In genomic region chr19:38209152-38209551, GRCh38 we compare ENCODE assay signal across 14 cellular contexts. TPM values are rescaled to one million over a fixed set of nuclear protein-coding genes. Genes with fewer than 3 reads are reported as not detected.
DNase-seq lines count a peak whose midpoint lies in the region; ATAC-seq and TF ChIP-seq lines count a peak whose summit lies in the region.
"Had no signal": no experiment of that assay in that cellular context is flagged by ENCODE, and none has a peak within 500 bp of the region (broad histone marks: within the 10 kb centered on the region; RNA-seq: fewer than 3 reads in every experiment).

No MANE protein-coding gene starts in this region.

- no peak for TF ChIP-seq CTCF in lower lobe of right lung (IDR thresholded peaks at IDR 0.05)

- H3K27me3 ChIP-seq in HUES48 (ENCODE audit: control insufficient read depth, insufficient read depth, low read length) (peaks cover 5% of the 10 kb centered on the region; the same call in 1 of the 2 replicates), lower lobe of right lung (ENCODE audit: low read depth) (peaks cover 44% of the 10 kb centered on the region), stomach smooth muscle (ENCODE audit: control insufficient read depth in 1 of 2, insufficient read depth in 2 of 2, low read length in 2 of 2) (peaks cover 26 to 51% of the 10 kb centered on the region in 2 donors)

- H3K4me1 ChIP-seq in HUES48 (ENCODE audit: control insufficient read depth, insufficient read depth, low read length) (peaks cover 17% of the 10 kb centered on the region), lower lobe of right lung (peaks cover 29% of the 10 kb centered on the region), stomach smooth muscle (ENCODE audit: control insufficient read depth, insufficient read depth, low read length) (peaks cover 20% of the 10 kb centered on the region)

- H3K36me3 ChIP-seq in HUES48 (ENCODE audit: control insufficient read depth, insufficient read depth, low read length) = no peaks in the 10 kb centered on the region; the same call in 1 of the 2 replicates
- H3K36me3 ChIP-seq in lower lobe of right lung = peaks cover 30% of the 10 kb centered on the region
- peaks cover 0 to 5% of the 10 kb centered on the region in 2 donors for H3K36me3 ChIP-seq in stomach smooth muscle (ENCODE audit: control insufficient read depth in 2 of 2, insufficient read depth in 2 of 2, low read length in 2 of 2)

- intact Hi-C loops in lower lobe of right lung (cut with DNase I) = no loop called here

- H3K9me3 ChIP-seq in HUES48 (ENCODE audit: control insufficient read depth, insufficient read depth, low read length) (no peaks in the 10 kb centered on the region), lower lobe of right lung (no peaks in the 10 kb centered on the region), stomach smooth muscle (ENCODE audit: control insufficient read depth in 2 of 2, low read length in 2 of 2) (no peaks in the 10 kb centered on the region)

- peak overlapping the region; percentile 73 for H3K27ac ChIP-seq in HUES48 (ENCODE audit: low read depth, low read length)
- H3K27ac ChIP-seq in cingulate gyrus (ENCODE audit: low read depth, low read length) = peak overlapping the region; percentile 90
- H3K27ac ChIP-seq in lower lobe of right lung = peak overlapping the region; percentile 36
- no peak overlapping the region for H3K27ac ChIP-seq in stomach smooth muscle (ENCODE audit: low read length)
- H3K27ac ChIP-seq: VCaP had no signal

- no peak for ATAC-seq in lower lobe of right lung
- ATAC-seq: naive thymus-derived CD4-positive, alpha-beta T cell had no signal

- no peak for DNase-seq in lower lobe of right lung
- DNase-seq in glomerular visceral epithelial cell (ENCODE audit: extremely low spot score) = no peak
- DNase-seq in hepatic stellate cell (ENCODE audit: low spot score) = no peak
- DNase-seq in Kasumi-1 (lab: John Stamatoyannopoulos, UW) = no peak
- DNase-seq in stimulated activated CD4-positive, alpha-beta T cell treated with anti-CD3 and anti-CD28 coated beads, Interleukin-15, amount 100 ng/mL, for 24 hours = no peak
- DNase-seq: amniotic stem cell; effector CD8-positive, alpha-beta T cell; naive thymus-derived CD4-positive, alpha-beta T cell; NCI-H1417 treated with DMSO at 0.1 percent for 48 hours had no signal

- H3K9ac ChIP-seq in HUES48 (ENCODE audit: low read depth, low read length) (peak overlapping the region; percentile 43; the same call in 1 of the 2 replicates), stomach smooth muscle (ENCODE audit: low read length in 2 of 2) (peak overlapping the region in 1 of 2 donors; percentile 38)

- peak overlapping the region; percentile 64 for H3K4me3 ChIP-seq in HUES48 (ENCODE audit: low read depth, low read length)
- peak overlapping the region; percentile 19 for H3K4me3 ChIP-seq in lower lobe of right lung
- peak overlapping the region; percentile 15 to 25 for H3K4me3 ChIP-seq in stomach smooth muscle (ENCODE audit: low read length in 2 of 2)

RNA-seq across cellular contexts. Expression of gene DPF1, which starts 14.9 kb away (rescaled TPM):
- total RNA-seq in lower lobe of right lung = not detected

RNA-seq across cellular contexts. Expression of gene PPP1R14A, which starts 47.0 kb away (rescaled TPM):
- total RNA-seq in lower lobe of right lung = 65.0 TPM
- total RNA-seq: SK-MEL-5 had no signal

RNA-seq across cellular contexts. Expression of gene SPINT2, which starts 55.2 kb away (rescaled TPM):
- 202 TPM for total RNA-seq in lower lobe of right lung
- total RNA-seq: SK-MEL-5 had no signal
